Comparison of ENCODE assay signal across 1 cellular context in the genomic region with DNA sequence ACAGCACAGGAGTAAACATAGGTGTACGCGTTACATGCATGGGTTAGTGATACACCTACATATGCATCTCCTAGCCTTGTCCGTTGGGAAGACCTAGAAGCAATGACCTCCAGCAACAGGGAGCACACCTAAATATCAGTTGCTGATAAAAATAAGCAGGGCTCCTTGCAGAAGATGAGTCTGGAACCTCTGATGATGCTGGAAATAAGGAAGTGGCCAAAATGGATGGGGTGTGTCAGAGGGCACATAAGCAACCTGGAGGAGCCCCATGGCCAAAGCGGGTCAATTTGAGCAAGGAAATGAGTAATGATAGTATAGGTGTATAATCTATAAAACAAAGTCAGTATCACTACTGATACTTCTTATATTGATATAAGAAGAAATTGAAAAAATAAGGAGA.
TF ChIP-seq lines count a peak whose summit lies in the region.

No MANE protein-coding gene starts in this region.

TF ChIP-seq in GM23338, 12 proteins besides CTCF, POLR2A, EP300 and RAD21:
- no peak for TF ChIP-seq EZH2phosphoT487 (IDR thresholded peaks at IDR 0.05; ENCODE audit: unreplicated experiment)
- no peak for TF ChIP-seq EZH2 (IDR thresholded peaks at IDR 0.05; ENCODE audit: low read depth, unreplicated experiment)
- TF ChIP-seq CREB1 (CRISPR knock-in tag; IDR thresholded peaks at IDR 0.05; ENCODE audit: low read depth): no peak
- TF ChIP-seq ZNF114 (CRISPR knock-in tag; IDR thresholded peaks at IDR 0.05): no peak
- TF ChIP-seq STAT1 (IDR thresholded peaks at IDR 0.05; ENCODE audit: unreplicated experiment): no peak
